In genomic region chr15:90412356-90413194, GRCh38 we compare ENCODE assay signal across 8 cellular contexts. TPM values are rescaled to one million over a fixed set of nuclear protein-coding genes. Genes with fewer than 3 reads are reported as not detected.
DNase-seq lines count a peak whose midpoint lies in the region; ATAC-seq, FAIRE-seq and TF ChIP-seq lines count a peak whose summit lies in the region.

No MANE protein-coding gene starts in this region.

- H3K4me1 ChIP-seq in mammary epithelial cell (ENCODE audit: insufficient read depth, low read length) = peaks cover 51% of the 10 kb centered on the region
- peaks cover 19% of the 10 kb centered on the region for H3K4me1 ChIP-seq in effector memory CD4-positive, alpha-beta T cell (ENCODE audit: control insufficient read depth, insufficient read depth, low read length, poor library complexity, severe bottlenecking)

- BruUV-seq in mammary epithelial cell (replicated peaks; lab: Mats Ljungman, UMichigan) = no TSS peak

- peaks cover 5% of the 10 kb centered on the region for H3K9me3 Mint-ChIP-seq in activated T-cell treated with anti-CD3 and anti-CD28 coated beads, Interleukin-2, amount 50 U/mL, for 24 hours

- in situ Hi-C loops in mammary epithelial cell (cut with MboI; ENCODE audit: low sequenced_read_pairs in 2 of 2) = no loop called here

- H3K4me3 ChIP-seq in mammary epithelial cell (replicated peaks in 1 of 3; ENCODE audit: insufficient read depth in 1 of 3, low read depth in 2 of 3, low read length in 3 of 3) = peak overlapping the region in 1 of 3 experiments; percentile 29
- H3K4me3 ChIP-seq in effector memory CD4-positive, alpha-beta T cell (ENCODE audit: insufficient read depth, low read depth, low read length, poor library complexity, severe bottlenecking) = no peak overlapping the region

- H3K27me3 Mint-ChIP-seq in activated T-cell treated with anti-CD3 and anti-CD28 coated beads, Interleukin-2, amount 50 U/mL, for 24 hours = no peaks in the 10 kb centered on the region

- TF ChIP-seq POLR2A in H54 (IDR thresholded peaks at IDR 0.05; ENCODE audit: low read depth, low read length) = no peak

- CTCF ChIA-PET in mammary epithelial cell (lab: Charles Lee; ENCODE audit: low non-redundant PET) = no interaction called here

- no peak for DNase-seq in activated T-cell treated with anti-CD3 and anti-CD28 coated beads, Interleukin-2, amount 50 U/mL, for 24 hours
- no peak for DNase-seq in activated T-cell treated with anti-CD3 and anti-CD28 coated beads, Interleukin-2, amount 50 U/mL, for 48 hours
- DNase-seq in NCI-H2196 (lab: John Stamatoyannopoulos, UW; ENCODE audit: unreplicated experiment) = peak; percentile 41
- peak; percentile 97 for DNase-seq in mammary epithelial cell
- DNase-seq in medulla oblongata (ENCODE audit: extremely low spot score) = peak; percentile 79
- no peak for DNase-seq in H54 (ENCODE audit: insufficient read length, low spot score)
- DNase-seq in effector memory CD4-positive, alpha-beta T cell = no peak

- peak overlapping the region; percentile 79 for H3K27ac ChIP-seq in mammary epithelial cell (ENCODE audit: insufficient read depth, low read depth, low read length)
- H3K27ac ChIP-seq in effector memory CD4-positive, alpha-beta T cell (ENCODE audit: insufficient read depth, low read length, poor library complexity, severe bottlenecking) = no peak overlapping the region

- H3K9me3 ChIP-seq in mammary epithelial cell (replicated peaks; ENCODE audit: insufficient read depth, low read length) = no peaks in the 10 kb centered on the region
- no peaks in the 10 kb centered on the region for H3K9me3 ChIP-seq in effector memory CD4-positive, alpha-beta T cell (ENCODE audit: control insufficient read depth, low read length)

- H3K9ac ChIP-seq in mammary epithelial cell (ENCODE audit: insufficient read depth, low read length) = peak overlapping the region; percentile 51

- no peak for FAIRE-seq in H54 (lab: Jason Lieb, UNC)

- 29% methylated on average over 3 of the region's 3 CpGs for WGBS in mammary epithelial cell (ENCODE audit: low coverage, missing lambda C conversion rate)

- no peak for TF ChIP-seq CTCF in mammary epithelial cell (conservative IDR thresholded peaks at IDR 0.05 in 1 of 2, IDR thresholded peaks at IDR 0.05 in 1 of 2; ENCODE audit: extremely low read depth in 1 of 2, insufficient read depth in 1 of 2, low read depth in 1 of 2, low read length in 2 of 2)

- intact Hi-C loops in mammary epithelial cell (cut with micrococcal nuclease) = loop anchor here (2.0 kb wide), 1 partner anchor 24 kb away; the partner anchor contains the start of gene IQGAP1

- no peaks in the 10 kb centered on the region for H3K27me3 ChIP-seq in mammary epithelial cell (ENCODE audit: insufficient read depth, low read length)
- H3K27me3 ChIP-seq in effector memory CD4-positive, alpha-beta T cell (replicated peaks; ENCODE audit: control insufficient read depth, insufficient read depth, low read length, poor library complexity, severe bottlenecking) = no peaks in the 10 kb centered on the region

- H3K4me3 Mint-ChIP-seq in activated T-cell treated with anti-CD3 and anti-CD28 coated beads, Interleukin-2, amount 50 U/mL, for 24 hours = peak overlapping the region; percentile 54

- peak overlapping the region; percentile 40 for H2AFZ ChIP-seq in mammary epithelial cell (ENCODE audit: low read depth, low read length)

- peaks cover 92% of the 10 kb centered on the region for H3K79me2 ChIP-seq in mammary epithelial cell (ENCODE audit: insufficient read depth, low read length)

- peaks cover 81% of the 10 kb centered on the region for H3K4me1 Mint-ChIP-seq in activated T-cell treated with anti-CD3 and anti-CD28 coated beads, Interleukin-2, amount 50 U/mL, for 24 hours (ENCODE audit: low read depth)

- peaks cover 43% of the 10 kb centered on the region for H3K36me3 Mint-ChIP-seq in activated T-cell treated with anti-CD3 and anti-CD28 coated beads, Interleukin-2, amount 50 U/mL, for 24 hours (ENCODE audit: low read depth)

- peak overlapping the region; percentile 70 for H3K27ac Mint-ChIP-seq in activated T-cell treated with anti-CD3 and anti-CD28 coated beads, Interleukin-2, amount 50 U/mL, for 24 hours

- no peaks in the 10 kb centered on the region for H3K36me3 ChIP-seq in mammary epithelial cell (ENCODE audit: insufficient read depth, low read length)
- no peaks in the 10 kb centered on the region for H3K36me3 ChIP-seq in effector memory CD4-positive, alpha-beta T cell (ENCODE audit: control insufficient read depth, insufficient read depth, low read length)

- dilution Hi-C loops in mammary epithelial cell (cut with HindIII; ENCODE audit: low sequenced_read_pairs) = no loop called here

- H3K4me2 ChIP-seq in mammary epithelial cell (ENCODE audit: insufficient read depth, low read depth, low read length) = peak overlapping the region; percentile 78

- H4K20me1 ChIP-seq in mammary epithelial cell (ENCODE audit: insufficient read depth, low read length) = no peaks in the 10 kb centered on the region

- peak; percentile 79 for ATAC-seq in HG02840 (IDR thresholded peaks at IDR 0.05; ENCODE audit: low FRiP score, unreplicated experiment)

RNA-seq across cellular contexts. Expression of gene IQGAP1, which starts 24.5 kb away (rescaled TPM):
- total RNA-seq in mammary epithelial cell = 100 to 1,000 TPM; 247 to 272 TPM
- 131 TPM for polyA plus RNA-seq in mammary epithelial cell
- polyA minus RNA-seq in mammary epithelial cell = 618 TPM

Comparison
In these comparisons a context has a peak if more than half of its experiments do, and no peak if none do; other contexts are left out.
1. DNase-seq: peak in NCI-H2196 (single experiment), mammary epithelial cell (single experiment) and medulla oblongata (single experiment); none in activated T-cell treated with anti-CD3 and anti-CD28 coated beads, Interleukin-2, amount 50 U/mL, for 24 hours (single experiment), activated T-cell treated with anti-CD3 and anti-CD28 coated beads, Interleukin-2, amount 50 U/mL, for 48 hours (0 of 2), H54 (single experiment) and effector memory CD4-positive, alpha-beta T cell (0 of 3).